Comparison of ENCODE assay signal across 1 cellular context in the genomic region with DNA sequence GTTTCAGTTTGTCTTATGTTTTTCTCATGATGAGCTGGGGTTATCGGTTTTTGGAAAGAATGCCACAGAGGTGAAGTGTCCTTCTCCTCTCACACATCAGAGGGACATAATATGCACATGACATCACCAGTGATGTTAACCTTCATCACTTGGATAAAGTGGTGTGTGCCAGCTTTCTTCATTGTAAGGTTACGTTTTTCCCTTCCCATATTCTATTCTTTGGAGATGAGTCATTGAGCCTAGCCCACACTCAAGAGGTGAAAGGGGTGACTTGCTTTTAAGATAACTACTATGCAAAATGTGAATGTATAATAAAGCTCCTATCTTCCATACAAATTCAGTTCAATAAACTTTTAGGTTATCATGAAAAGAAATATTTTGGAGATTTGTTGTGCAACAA.
TF ChIP-seq lines count a peak whose summit lies in the region.

No MANE protein-coding gene starts in this region.

TF ChIP-seq in GM23338, 12 proteins besides CTCF, POLR2A, EP300 and RAD21 (continued from another document):
- TF ChIP-seq NANOG (IDR thresholded peaks at IDR 0.05; ENCODE audit: borderline replicate concordance) (no peak), EZH2phosphoT487 (IDR thresholded peaks at IDR 0.05; ENCODE audit: unreplicated experiment) (no peak), ZNF331 (CRISPR knock-in tag; IDR thresholded peaks at IDR 0.05; ENCODE audit: low read depth) (no peak)
